In the genomic region with DNA sequence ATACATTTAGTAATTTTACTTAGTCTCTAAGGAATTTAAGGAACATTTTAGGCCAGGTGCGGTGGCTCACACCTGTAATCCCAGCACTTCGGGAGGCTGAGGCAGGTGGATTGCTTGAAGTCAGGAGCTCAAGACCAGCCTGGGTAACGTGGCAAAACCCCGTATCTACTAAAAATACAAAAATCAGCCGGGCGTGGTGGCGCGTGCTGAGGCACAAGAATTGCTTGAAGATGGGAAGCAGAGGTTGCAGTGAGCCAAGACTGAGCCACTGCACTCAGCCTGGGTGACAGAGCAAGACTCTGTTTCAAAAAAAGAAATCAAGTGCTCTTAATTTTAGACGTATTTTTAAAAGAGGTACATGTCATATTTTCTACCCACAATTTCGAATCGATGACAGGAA, we compare ENCODE assay signal across 29 cellular contexts. TPM values are rescaled to one million over a fixed set of nuclear protein-coding genes. Genes with fewer than 3 reads are reported as not detected.
"Had no signal": no experiment of that assay in that cellular context is flagged by ENCODE, and none has a peak within 500 bp of the region (broad histone marks: within the 10 kb centered on the region; RNA-seq: fewer than 3 reads in every experiment).

No MANE protein-coding gene starts in this region.

- H3K4me3 ChIP-seq: breast epithelium, colonic mucosa, esophagus muscularis mucosa, gastroesophageal sphincter, left ventricle myocardium inferior, smooth muscle cell, stomach, suprapubic skin, tibial nerve had no signal

- H3K4me1 ChIP-seq: breast epithelium had no signal

- H3K27ac ChIP-seq: breast epithelium, colonic mucosa, esophagus muscularis mucosa, gastroesophageal sphincter, left ventricle myocardium inferior, stomach, suprapubic skin, tibial nerve had no signal

- H3K27me3 ChIP-seq: breast epithelium, colonic mucosa, esophagus muscularis mucosa, gastroesophageal sphincter, stomach, suprapubic skin, tibial nerve had no signal

- FAIRE-seq: urothelium cell line had no signal

- H3K4me2 ChIP-seq: smooth muscle cell had no signal

- H3K36me3 ChIP-seq: breast epithelium, colonic mucosa had no signal

- ATAC-seq: activated T-cell treated with anti-CD3 and anti-CD28 coated beads, Interleukin-2, amount 50 U/mL, for 72 hours; gastroesophageal sphincter; naive thymus-derived CD8-positive, alpha-beta T cell; sciatic nerve; stimulated activated memory B cell treated with anti-CD40 and anti-IgM and Interleukin-4, amounts not matched to agents 10 μg/mL and 1 μg/mL and 100 μg/mL, for 72 hours had no signal

- H3K9me3 ChIP-seq: breast epithelium, colonic mucosa, esophagus muscularis mucosa, gastroesophageal sphincter, left ventricle myocardium inferior, stomach, suprapubic skin, tibial nerve had no signal

- DNase-seq: activated B cell treated with CpG ODN at 0.5 μM for 24 hours; activated CD4-positive, alpha-beta memory T cell treated with anti-CD3 and anti-CD28 coated beads, Interleukin-2, amount 10 ng/mL, durations not matched to agents 7 days and 5 days; activated CD4-positive, alpha-beta T cell treated with anti-CD3 and anti-CD28 coated beads for 4 hours; activated effector memory CD4-positive, alpha-beta T cell treated with Interleukin-2 at 50 U/mL for 16 hours; activated naive CD4-positive, alpha-beta T cell treated with anti-CD3 and anti-CD28 coated beads for 36 hours; activated naive CD8-positive, alpha-beta T cell treated with anti-CD3 and anti-CD28 coated beads, Interleukin-2, amount 10 ng/mL, durations not matched to agents 7 days and 5 days; activated T-cell treated with anti-CD3 and anti-CD28 coated beads, Interleukin-2, amount 50 U/mL, for 72 hours; amniotic stem cell; colonic mucosa; head of caudate nucleus; hypothalamus; left ventricle myocardium inferior; mammary epithelial cell; naive thymus-derived CD8-positive, alpha-beta T cell; stimulated activated CD4-positive, alpha-beta T cell treated with anti-CD3 and anti-CD28 coated beads, Interleukin-15, amount 100 ng/mL, for 24 hours; stomach had no signal

RNA-seq across cellular contexts. Expression of gene DIO1, which starts 59.2 kb away (rescaled TPM):
- total RNA-seq: activated B cell treated with CpG ODN at 0.5 μM for 24 hours; activated CD4-positive, alpha-beta memory T cell treated with anti-CD3 and anti-CD28 coated beads, Interleukin-2, amount 10 ng/mL, durations not matched to agents 7 days and 5 days; activated naive CD4-positive, alpha-beta T cell treated with anti-CD3 and anti-CD28 coated beads for 36 hours; activated naive CD8-positive, alpha-beta T cell treated with anti-CD3 and anti-CD28 coated beads, Interleukin-2, amount 10 ng/mL, durations not matched to agents 7 days and 5 days; activated T-cell treated with anti-CD3 and anti-CD28 coated beads, Interleukin-2, amount 50 U/mL, for 72 hours; esophagus muscularis mucosa; gastroesophageal sphincter; left ventricle myocardium inferior; mammary epithelial cell; mesothelial cell of epicardium; naive thymus-derived CD8-positive, alpha-beta T cell; osteoblast; posterior vena cava; renal cortical epithelial cell; sciatic nerve; smooth muscle cell; stomach; suprapubic skin; tibial nerve had no signal
